In genomic region chr16:87002717-87003413, GRCh38 we compare ENCODE assay signal across 19 cellular contexts.
A peak's percentile ranks its signal among the peaks of the same experiment; 100 is the strongest.
DNase-seq lines count a peak whose midpoint lies in the region; ATAC-seq, FAIRE-seq and TF ChIP-seq lines count a peak whose summit lies in the region.
"Had no signal": no experiment of that assay in that cellular context is flagged by ENCODE, and none has a peak within 500 bp of the region (broad histone marks: within the 10 kb centered on the region; RNA-seq: fewer than 3 reads in every experiment).

No MANE protein-coding gene starts in this region.

- no peaks in the 10 kb centered on the region for H3K9me3 ChIP-seq in left lung
- H3K9me3 ChIP-seq in CD8-positive, alpha-beta T cell (ENCODE audit: low read length) = no peaks in the 10 kb centered on the region
- H3K9me3 ChIP-seq: ovary, upper lobe of right lung had no signal

- DNase-seq in HTR-8/SVneo (ENCODE audit: insufficient read length, low spot score) = no peak
- no peak for DNase-seq in chondrocyte (ENCODE audit: low spot score)
- no peak for DNase-seq in left lung
- DNase-seq in CD8-positive, alpha-beta T cell = no peak
- DNase-seq in NCI-H1694 (lab: John Stamatoyannopoulos, UW) = no peak
- no peak for DNase-seq in central memory CD4-positive, alpha-beta T cell
- DNase-seq: activated naive CD4-positive, alpha-beta T cell treated with Interleukin-2 at 50 U/mL for 16 hours; brain microvascular endothelial cell; COR-L47; effector memory CD8-positive, alpha-beta T cell; GOT3; ovary; SHP77; stimulated activated naive B cell treated with anti-CD40 and anti-IgM and Interleukin-4, amounts not matched to agents 10 μg/mL and 1 μg/mL and 100 μg/mL, for 72 hours; T-helper 2 cell; upper lobe of right lung had no signal

- peak; percentile 51 for FAIRE-seq in HTR-8/SVneo (lab: Jason Lieb, UNC)
- FAIRE-seq: GM12878 had no signal

- H3K27me3 ChIP-seq in ACC112 (ENCODE audit: insufficient read depth, low read length) (no peaks in the 10 kb centered on the region), left lung (peaks cover 0 to 14% of the 10 kb centered on the region in 2 donors)
- H3K27me3 ChIP-seq in CD8-positive, alpha-beta T cell (ENCODE audit: insufficient read depth, low read length) = no peaks in the 10 kb centered on the region
- H3K27me3 ChIP-seq: brain microvascular endothelial cell, ovary had no signal

- H3K4me1 Mint-ChIP-seq in chondrocyte (ENCODE audit: low read depth) = peaks cover 16% of the 10 kb centered on the region
- no peaks in the 10 kb centered on the region for H3K4me1 Mint-ChIP-seq in CD8-positive, alpha-beta T cell (ENCODE audit: low read depth)
- H3K4me1 Mint-ChIP-seq: stimulated activated naive B cell treated with anti-CD40 and anti-IgM and Interleukin-4, amounts not matched to agents 10 μg/mL and 1 μg/mL and 100 μg/mL, for 72 hours had no signal

- CTCF ChIA-PET in CD8-positive, alpha-beta T cell (lab: Charles Lee) = no interaction called here

- H3K4me1 ChIP-seq in ACC112 (ENCODE audit: control insufficient read depth, insufficient read depth, low read length, unreplicated experiment) (peaks cover 5% of the 10 kb centered on the region), left lung (no peaks in the 10 kb centered on the region)
- no peaks in the 10 kb centered on the region for H3K4me1 ChIP-seq in CD8-positive, alpha-beta T cell (ENCODE audit: insufficient read depth, low read length)
- H3K4me1 ChIP-seq: upper lobe of right lung had no signal

- H3K27ac ChIP-seq in ACC112 (ENCODE audit: low read depth, low read length) = peak overlapping the region; percentile 10
- H3K27ac ChIP-seq in left lung = no peak overlapping the region
- H3K27ac ChIP-seq in CD8-positive, alpha-beta T cell (ENCODE audit: low read depth, low read length) = no peak overlapping the region
- H3K27ac ChIP-seq: brain microvascular endothelial cell, ovary, upper lobe of right lung had no signal

- H3K27ac Mint-ChIP-seq in chondrocyte (ENCODE audit: unreplicated experiment) = peak overlapping the region; percentile 65
- H3K27ac Mint-ChIP-seq in CD8-positive, alpha-beta T cell = no peak overlapping the region
- H3K27ac Mint-ChIP-seq: effector memory CD8-positive, alpha-beta T cell; stimulated activated naive B cell treated with anti-CD40 and anti-IgM and Interleukin-4, amounts not matched to agents 10 μg/mL and 1 μg/mL and 100 μg/mL, for 72 hours had no signal

- no peaks in the 10 kb centered on the region for H3K27me3 Mint-ChIP-seq in chondrocyte (ENCODE audit: low read depth)
- H3K27me3 Mint-ChIP-seq in CD8-positive, alpha-beta T cell (ENCODE audit: low read depth) = peaks cover 5% of the 10 kb centered on the region

- no peaks in the 10 kb centered on the region for H3K36me3 ChIP-seq in ACC112 (ENCODE audit: insufficient read depth, low read length)
- no peaks in the 10 kb centered on the region for H3K36me3 ChIP-seq in left lung
- H3K36me3 ChIP-seq in CD8-positive, alpha-beta T cell (ENCODE audit: insufficient read depth, low read length) = no peaks in the 10 kb centered on the region
- H3K36me3 ChIP-seq: brain microvascular endothelial cell, ovary, upper lobe of right lung had no signal

- H3K36me3 Mint-ChIP-seq in chondrocyte (ENCODE audit: low read depth) = peaks cover 4% of the 10 kb centered on the region
- no peaks in the 10 kb centered on the region for H3K36me3 Mint-ChIP-seq in CD8-positive, alpha-beta T cell
- H3K36me3 Mint-ChIP-seq: stimulated activated naive B cell treated with anti-CD40 and anti-IgM and Interleukin-4, amounts not matched to agents 10 μg/mL and 1 μg/mL and 100 μg/mL, for 72 hours had no signal

- H3K4me3 ChIP-seq in ACC112 (ENCODE audit: low read depth, low read length) (no peak overlapping the region), left lung (no peak overlapping the region)
- no peak overlapping the region for H3K4me3 ChIP-seq in CD8-positive, alpha-beta T cell (ENCODE audit: low read depth, low read length)
- H3K4me3 ChIP-seq: GM12878, ovary, upper lobe of right lung had no signal

- no peak for TF ChIP-seq CTCF in chondrocyte (IDR thresholded peaks at IDR 0.05)
- TF ChIP-seq CTCF in left lung (IDR thresholded peaks at IDR 0.05) = no peak
- TF ChIP-seq CTCF in CD8-positive, alpha-beta T cell (IDR thresholded peaks at IDR 0.05) = no peak

- H2AFZ ChIP-seq in ACC112 (ENCODE audit: low read length, unreplicated experiment) = no peak overlapping the region

- H3K4me3 Mint-ChIP-seq in chondrocyte (ENCODE audit: unreplicated experiment) = no peak overlapping the region
- H3K4me3 Mint-ChIP-seq in CD8-positive, alpha-beta T cell = no peak overlapping the region
- H3K4me3 Mint-ChIP-seq: effector memory CD8-positive, alpha-beta T cell; stimulated activated naive B cell treated with anti-CD40 and anti-IgM and Interleukin-4, amounts not matched to agents 10 μg/mL and 1 μg/mL and 100 μg/mL, for 72 hours had no signal

- POLR2A ChIA-PET in CD8-positive, alpha-beta T cell (lab: Charles Lee) = no interaction called here

- no peaks in the 10 kb centered on the region for H3K79me2 ChIP-seq in ACC112 (ENCODE audit: control insufficient read depth, insufficient read depth, low read length, unreplicated experiment)

- H3K9me3 Mint-ChIP-seq in chondrocyte (ENCODE audit: low read depth) = peaks cover 9% of the 10 kb centered on the region
- no peaks in the 10 kb centered on the region for H3K9me3 Mint-ChIP-seq in CD8-positive, alpha-beta T cell

- ATAC-seq in left lung = peak; percentile 40
- no peak for ATAC-seq in CD8-positive, alpha-beta T cell
- no peak for ATAC-seq in GM19455 (IDR thresholded peaks at IDR 0.05; ENCODE audit: unreplicated experiment)
- ATAC-seq: effector memory CD8-positive, alpha-beta T cell; GM12878; stimulated activated naive B cell treated with anti-CD40 and anti-IgM and Interleukin-4, amounts not matched to agents 10 μg/mL and 1 μg/mL and 100 μg/mL, for 72 hours; upper lobe of right lung had no signal

- intact Hi-C loops in left lung (cut with DNase I) = no loop called here
- intact Hi-C loops in CD8-positive, alpha-beta T cell (cut with DNase I, micrococcal nuclease) = no loop called here
